9 cellular contexts compared by ENCODE assay signal in genomic region chr15:92803536-92803851, GRCh38.
A peak's percentile ranks its signal among the peaks of the same experiment; 100 is the strongest.
DNase-seq lines count a peak whose midpoint lies in the region; ATAC-seq and TF ChIP-seq lines count a peak whose summit lies in the region.
"Had no signal": no experiment of that assay in that cellular context is flagged by ENCODE, and none has a peak within 500 bp of the region (broad histone marks: within the 10 kb centered on the region; RNA-seq: fewer than 3 reads in every experiment).

No MANE protein-coding gene starts in this region.

- H3K27me3 Mint-ChIP-seq in WTC11 (ENCODE audit: low read depth), result no peaks in the 10 kb centered on the region

- H2AFZ ChIP-seq in fibroblast of lung (ENCODE audit: low read length) (no peak overlapping the region), smooth muscle cell (ENCODE audit: low read depth) (no peak overlapping the region)

- H3K27ac ChIP-seq in HEK293 (ENCODE audit: extremely low read depth, low read depth, low read length) (peak overlapping the region; percentile 78; the same call in 1 of the 2 replicates), fibroblast of lung (ENCODE audit: insufficient read depth, low read length) (peak overlapping the region; percentile 95), smooth muscle cell (ENCODE audit: low read depth) (peak overlapping the region; percentile 99)

- H3K4me2 ChIP-seq in fibroblast of lung (ENCODE audit: extremely low read depth, insufficient read depth, low read length), result no peak overlapping the region
- H3K4me2 ChIP-seq in smooth muscle cell, result no peak overlapping the region

- peaks cover 30% of the 10 kb centered on the region for H3F3A ChIP-seq in smooth muscle cell (ENCODE audit: low read depth)

- H3K4me3 ChIP-seq in HEK293 (ENCODE audit: low read depth, low read length), result no peak overlapping the region
- H3K4me3 ChIP-seq in fibroblast of lung (replicated peaks in 1 of 4; ENCODE audit: control extremely low read depth in 1 of 4, insufficient read depth in 1 of 4, low read depth in 3 of 4, low read length in 4 of 4), result no peak overlapping the region
- no peak overlapping the region for H3K4me3 ChIP-seq in smooth muscle cell

- no peaks in the 10 kb centered on the region for H3K27me3 ChIP-seq in fibroblast of lung (ENCODE audit: control insufficient read depth, insufficient read depth, low read length)
- no peaks in the 10 kb centered on the region for H3K27me3 ChIP-seq in smooth muscle cell (ENCODE audit: low read depth)

- no peaks in the 10 kb centered on the region for H3K79me2 ChIP-seq in fibroblast of lung (ENCODE audit: control insufficient read depth, insufficient read depth, low read length)
- H3K79me2 ChIP-seq in smooth muscle cell (ENCODE audit: low read depth), result no peaks in the 10 kb centered on the region

- no peak overlapping the region for H3K4me3 Mint-ChIP-seq in WTC11

- WGBS in smooth muscle cell (ENCODE audit: low lambda C conversion rate), result 29% methylated on average over 1 of the region's 1 CpG

- H3K4me1 ChIP-seq in HEK293 (ENCODE audit: control insufficient read depth, insufficient read depth, low read length) (peaks cover 8% of the 10 kb centered on the region; the same call in 1 of the 2 replicates), fibroblast of lung (ENCODE audit: control insufficient read depth, extremely low read depth, insufficient read depth, low read length) (peaks cover 14% of the 10 kb centered on the region), smooth muscle cell (ENCODE audit: low read depth) (peaks cover 6% of the 10 kb centered on the region)

- DNase-seq in WTC11 (ENCODE audit: low spot score), result no peak
- DNase-seq in fibroblast of lung (ENCODE audit: low read depth in 2 of 2), result no peak
- no peak for DNase-seq in smooth muscle cell (lab: John Stamatoyannopoulos, UW; ENCODE audit: unreplicated experiment)
- no peak for DNase-seq in stimulated activated CD4-positive, alpha-beta T cell treated with anti-CD3 and anti-CD28 coated beads, Interleukin-4, amount 100 ng/mL, for 4 hours
- DNase-seq in NCI-H1048 (lab: John Stamatoyannopoulos, UW), result no peak
- DNase-seq: NCI-H2227 treated with DMSO at 0.1 percent for 48 hours had no signal

- H3K4me1 Mint-ChIP-seq in WTC11, result peaks cover 12% of the 10 kb centered on the region

- no peak for TF ChIP-seq CTCF in HEK293 (tag by site-specific recombination; IDR thresholded peaks at IDR 0.05)
- TF ChIP-seq CTCF in WTC11 (IDR thresholded peaks at IDR 0.05), result no peak
- no peak for TF ChIP-seq CTCF in fibroblast of lung (conservative IDR thresholded peaks at IDR 0.05 in 1 of 2, IDR thresholded peaks at IDR 0.05 in 1 of 2; ENCODE audit: low read depth in 1 of 2, low read length in 2 of 2)
- no peak for TF ChIP-seq CTCF in smooth muscle cell (IDR thresholded peaks at IDR 0.05; ENCODE audit: borderline replicate concordance, insufficient read depth, poor library complexity, severe bottlenecking)

- H3K36me3 ChIP-seq in HEK293 (ENCODE audit: control insufficient read depth in 2 of 2, insufficient read depth in 1 of 2, low read length in 2 of 2) (no peaks in the 10 kb centered on the region), fibroblast of lung (ENCODE audit: control insufficient read depth, insufficient read depth, low read length) (no peaks in the 10 kb centered on the region), smooth muscle cell (ENCODE audit: low read depth) (no peaks in the 10 kb centered on the region)

- H3K9ac ChIP-seq in fibroblast of lung (ENCODE audit: insufficient read depth, low read length) (no peak overlapping the region), smooth muscle cell (ENCODE audit: low read depth) (no peak overlapping the region)

- no peaks in the 10 kb centered on the region for H4K20me1 ChIP-seq in fibroblast of lung (ENCODE audit: control insufficient read depth, extremely low read depth, insufficient read depth, low read length)
- no peaks in the 10 kb centered on the region for H4K20me1 ChIP-seq in smooth muscle cell (ENCODE audit: low read depth)

- H3K36me3 Mint-ChIP-seq in WTC11, result no peaks in the 10 kb centered on the region

- ATAC-seq in WTC11 (no peak), GM21390 (IDR thresholded peaks at IDR 0.05; ENCODE audit: unreplicated experiment) (no peak), HG02759 (IDR thresholded peaks at IDR 0.05; ENCODE audit: unreplicated experiment) (no peak)

- no peaks in the 10 kb centered on the region for H3K9me3 Mint-ChIP-seq in WTC11

- H3K9me3 ChIP-seq in HEK293 (ENCODE audit: control insufficient read depth, insufficient read depth, low read depth, low read length), result no peaks in the 10 kb centered on the region
- H3K9me3 ChIP-seq in fibroblast of lung (ENCODE audit: control insufficient read depth, insufficient read depth, low read depth, low read length), result no peaks in the 10 kb centered on the region
- H3K9me3 ChIP-seq in smooth muscle cell (replicated peaks; ENCODE audit: low read depth), result no peaks in the 10 kb centered on the region

- no peak overlapping the region for H3K27ac Mint-ChIP-seq in WTC11

- CTCF ChIA-PET in HEK293 (lab: Yijun Ruan, JAX), result interaction anchor here (1.2 to 1.9 kb wide), 3 partner anchors 78 to 114 kb away, joined by 5 to 8 read pairs (median 7); no protein-coding TSS in a partner anchor
- CTCF ChIA-PET in WTC11 (lab: Charles Lee), result no interaction called here

- POLR2A ChIA-PET in HEK293 (lab: Yijun Ruan, JAX) (interaction anchor here (0.7 to 3.2 kb wide), 8 partner anchors 17 to 114 kb away, joined by 3 to 34 read pairs (median 4); partner anchors contain the start of gene CHD2), WTC11 (lab: Charles Lee) (interaction anchor here (1.0 kb wide), 1 partner anchor 96 kb away, joined by 3 read pairs; the partner anchor contains the start of gene CHD2)

TF ChIP-seq in HEK293, 187 proteins besides CTCF, POLR2A, EP300 and RAD21 (continues in another document):
- 0 out of 2 replicates have a peak, but pooled peaks have one; percentile 15 for TF ChIP-seq ZNF37A (tag by site-specific recombination; IDR thresholded peaks at IDR 0.05)
- TF ChIP-seq, protein P1, sequence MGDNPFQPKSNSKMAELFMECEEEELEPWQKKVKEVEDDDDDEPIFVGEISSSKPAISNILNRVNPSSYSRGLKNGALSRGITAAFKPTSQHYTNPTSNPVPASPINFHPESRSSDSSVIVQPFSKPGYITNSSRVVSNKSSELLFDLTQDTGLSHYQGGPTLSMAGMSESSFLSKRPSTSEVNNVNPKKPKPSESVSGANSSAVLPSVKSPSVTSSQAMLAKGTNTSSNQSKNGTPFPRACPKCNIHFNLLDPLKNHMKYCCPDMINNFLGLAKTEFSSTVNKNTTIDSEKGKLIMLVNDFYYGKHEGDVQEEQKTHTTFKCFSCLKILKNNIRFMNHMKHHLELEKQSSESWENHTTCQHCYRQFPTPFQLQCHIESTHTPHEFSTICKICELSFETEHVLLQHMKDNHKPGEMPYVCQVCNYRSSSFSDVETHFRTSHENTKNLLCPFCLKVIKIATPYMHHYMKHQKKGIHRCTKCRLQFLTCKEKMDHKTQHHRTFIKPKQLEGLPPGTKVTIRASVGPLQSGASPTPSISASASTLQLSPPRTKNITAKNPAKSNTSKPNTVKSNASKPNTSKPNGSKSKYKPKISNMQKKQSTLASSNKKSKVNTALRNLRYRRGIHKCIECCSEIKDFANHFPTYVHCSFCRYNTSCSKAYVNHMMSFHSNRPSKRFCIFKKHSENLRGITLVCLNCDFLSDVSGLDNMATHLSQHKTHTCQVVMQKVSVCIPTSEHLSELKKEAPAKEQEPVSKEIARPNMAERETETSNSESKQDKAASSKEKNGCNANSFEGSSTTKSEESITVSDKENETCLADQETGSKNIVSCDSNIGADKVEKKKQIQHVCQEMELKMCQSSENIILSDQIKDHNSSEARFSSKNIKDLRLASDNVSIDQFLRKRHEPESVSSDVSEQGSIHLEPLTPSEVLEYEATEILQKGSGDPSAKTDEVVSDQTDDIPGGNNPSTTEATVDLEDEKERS (tag by site-specific recombination; IDR thresholded peaks at IDR 0.05), result peak; percentile 84; the same call in 1 of the 2 replicates
- peak; percentile 65 for TF ChIP-seq ZNF24 (tag by site-specific recombination; IDR thresholded peaks at IDR 0.05)

TF ChIP-seq in WTC11, 78 proteins besides CTCF, POLR2A, EP300 and RAD21:
- TF ChIP-seq ZNF121 (CRISPR knock-in tag; IDR thresholded peaks at IDR 0.05), result peak; percentile 56; the same call in 1 of the 2 replicates
- no peak for TF ChIP-seq FOXJ3 (CRISPR knock-in tag; IDR thresholded peaks at IDR 0.05; ENCODE audit: borderline replicate concordance)

Comparison
In these comparisons a context has a peak if more than half of its experiments do, and no peak if none do; other contexts are left out.
1. Of the 8 proteins assayed by ChIP-seq in both HEK293 and WTC11: peak only in HEK293: none; only in WTC11: none; in both: ZNF121; in neither: 7.